ENCODE assay signal across 1 cellular context in the genomic region with DNA sequence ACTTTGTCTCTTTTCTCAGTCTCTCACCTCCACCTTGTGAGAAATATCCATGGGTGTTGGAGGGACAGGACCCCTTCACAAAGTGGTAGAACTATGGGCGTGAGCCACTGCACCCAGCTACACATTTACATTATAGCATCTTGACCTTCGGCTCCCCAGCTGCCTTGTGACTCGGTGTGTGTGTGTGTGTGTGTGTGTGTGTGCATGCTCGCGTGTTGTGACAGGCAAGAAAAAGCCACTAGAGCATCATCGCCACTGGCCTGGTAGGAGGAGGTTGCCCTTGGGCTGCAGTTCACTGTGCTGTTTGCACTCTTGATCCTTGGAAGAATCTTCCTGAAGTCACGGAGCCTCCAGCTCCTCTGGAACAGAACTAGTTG.
TF ChIP-seq lines count a peak whose summit lies in the region.

No MANE protein-coding gene starts in this region.

TF ChIP-seq in GM12878, 131 proteins besides CTCF, POLR2A, EP300 and RAD21:
- no peak for TF ChIP-seq EED (IDR thresholded peaks at IDR 0.05; ENCODE audit: low read depth)
- no peak for TF ChIP-seq RFX5 (IDR thresholded peaks at IDR 0.05; ENCODE audit: low read depth, low read length)
- TF ChIP-seq, protein P1, sequence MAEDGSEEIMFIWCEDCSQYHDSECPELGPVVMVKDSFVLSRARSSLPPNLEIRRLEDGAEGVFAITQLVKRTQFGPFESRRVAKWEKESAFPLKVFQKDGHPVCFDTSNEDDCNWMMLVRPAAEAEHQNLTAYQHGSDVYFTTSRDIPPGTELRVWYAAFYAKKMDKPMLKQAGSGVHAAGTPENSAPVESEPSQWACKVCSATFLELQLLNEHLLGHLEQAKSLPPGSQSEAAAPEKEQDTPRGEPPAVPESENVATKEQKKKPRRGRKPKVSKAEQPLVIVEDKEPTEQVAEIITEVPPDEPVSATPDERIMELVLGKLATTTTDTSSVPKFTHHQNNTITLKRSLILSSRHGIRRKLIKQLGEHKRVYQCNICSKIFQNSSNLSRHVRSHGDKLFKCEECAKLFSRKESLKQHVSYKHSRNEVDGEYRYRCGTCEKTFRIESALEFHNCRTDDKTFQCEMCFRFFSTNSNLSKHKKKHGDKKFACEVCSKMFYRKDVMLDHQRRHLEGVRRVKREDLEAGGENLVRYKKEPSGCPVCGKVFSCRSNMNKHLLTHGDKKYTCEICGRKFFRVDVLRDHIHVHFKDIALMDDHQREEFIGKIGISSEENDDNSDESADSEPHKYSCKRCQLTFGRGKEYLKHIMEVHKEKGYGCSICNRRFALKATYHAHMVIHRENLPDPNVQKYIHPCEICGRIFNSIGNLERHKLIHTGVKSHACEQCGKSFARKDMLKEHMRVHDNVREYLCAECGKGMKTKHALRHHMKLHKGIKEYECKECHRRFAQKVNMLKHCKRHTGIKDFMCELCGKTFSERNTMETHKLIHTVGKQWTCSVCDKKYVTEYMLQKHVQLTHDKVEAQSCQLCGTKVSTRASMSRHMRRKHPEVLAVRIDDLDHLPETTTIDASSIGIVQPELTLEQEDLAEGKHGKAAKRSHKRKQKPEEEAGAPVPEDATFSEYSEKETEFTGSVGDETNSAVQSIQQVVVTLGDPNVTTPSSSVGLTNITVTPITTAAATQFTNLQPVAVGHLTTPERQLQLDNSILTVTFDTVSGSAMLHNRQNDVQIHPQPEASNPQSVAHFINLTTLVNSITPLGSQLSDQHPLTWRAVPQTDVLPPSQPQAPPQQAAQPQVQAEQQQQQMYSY (CRISPR knock-in tag; IDR thresholded peaks at IDR 0.05): no peak
- no peak for TF ChIP-seq FOXK2 (IDR thresholded peaks at IDR 0.05)
- TF ChIP-seq CEBPB (IDR thresholded peaks at IDR 0.05; ENCODE audit: borderline replicate concordance in 1 of 2, low read depth in 2 of 2, low read length in 2 of 2): no peak
- TF ChIP-seq, protein P2, sequence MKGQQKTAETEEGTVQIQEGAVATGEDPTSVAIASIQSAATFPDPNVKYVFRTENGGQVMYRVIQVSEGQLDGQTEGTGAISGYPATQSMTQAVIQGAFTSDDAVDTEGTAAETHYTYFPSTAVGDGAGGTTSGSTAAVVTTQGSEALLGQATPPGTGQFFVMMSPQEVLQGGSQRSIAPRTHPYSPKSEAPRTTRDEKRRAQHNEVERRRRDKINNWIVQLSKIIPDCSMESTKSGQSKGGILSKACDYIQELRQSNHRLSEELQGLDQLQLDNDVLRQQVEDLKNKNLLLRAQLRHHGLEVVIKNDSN (IDR thresholded peaks at IDR 0.05; ENCODE audit: borderline replicate concordance, extremely low read length, insufficient read depth, low read depth, low read length): no peak
- no peak for TF ChIP-seq POU2F2 (IDR thresholded peaks at IDR 0.05; ENCODE audit: borderline replicate concordance, low read depth, low read length)
- no peak for TF ChIP-seq ZSCAN29 (IDR thresholded peaks at IDR 0.05)
- TF ChIP-seq, protein P3, sequence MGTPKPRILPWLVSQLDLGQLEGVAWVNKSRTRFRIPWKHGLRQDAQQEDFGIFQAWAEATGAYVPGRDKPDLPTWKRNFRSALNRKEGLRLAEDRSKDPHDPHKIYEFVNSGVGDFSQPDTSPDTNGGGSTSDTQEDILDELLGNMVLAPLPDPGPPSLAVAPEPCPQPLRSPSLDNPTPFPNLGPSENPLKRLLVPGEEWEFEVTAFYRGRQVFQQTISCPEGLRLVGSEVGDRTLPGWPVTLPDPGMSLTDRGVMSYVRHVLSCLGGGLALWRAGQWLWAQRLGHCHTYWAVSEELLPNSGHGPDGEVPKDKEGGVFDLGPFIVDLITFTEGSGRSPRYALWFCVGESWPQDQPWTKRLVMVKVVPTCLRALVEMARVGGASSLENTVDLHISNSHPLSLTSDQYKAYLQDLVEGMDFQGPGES (IDR thresholded peaks at IDR 0.05): no peak
- TF ChIP-seq RUNX3 (IDR thresholded peaks at IDR 0.05; ENCODE audit: low read length): no peak
